3 cellular contexts compared by ENCODE assay signal in the genomic region with DNA sequence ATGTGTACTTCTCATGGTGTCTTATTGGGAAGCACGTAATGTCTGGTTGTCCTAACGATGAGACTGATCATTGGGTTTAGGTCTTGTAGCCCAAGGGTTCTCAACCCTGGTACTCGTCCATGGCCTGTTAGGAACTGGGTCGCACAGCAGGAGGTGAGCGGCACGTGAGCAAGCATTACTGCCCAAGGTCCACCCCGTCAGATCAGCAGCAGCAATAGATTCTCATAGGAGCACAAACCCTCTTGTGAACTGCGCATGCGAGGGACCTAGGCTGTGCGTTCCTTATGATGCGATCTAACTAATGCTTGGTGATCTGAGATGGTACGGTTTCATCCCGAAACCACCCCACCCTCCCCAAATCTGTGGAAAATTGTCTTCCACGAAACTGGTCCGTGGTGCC.
TF ChIP-seq lines count a peak whose summit lies in the region.

No MANE protein-coding gene starts in this region.

TF ChIP-seq in GM12891, 5 proteins besides CTCF, POLR2A, EP300 and RAD21 (continued from another document):
- TF ChIP-seq POU2F2 (IDR thresholded peaks at IDR 0.05; ENCODE audit: low read depth, low read length) (no peak), POLR2AphosphoS5 (IDR thresholded peaks at IDR 0.05; ENCODE audit: low read depth, low read length) (no peak), TAF1 (IDR thresholded peaks at IDR 0.05; ENCODE audit: low read depth, low read length) (no peak), SPI1 (IDR thresholded peaks at IDR 0.05; ENCODE audit: low read depth, low read length) (no peak)

TF ChIP-seq in WTC11, 78 proteins besides CTCF, POLR2A, EP300 and RAD21 (continued from another document):
- TF ChIP-seq SMAD3 (CRISPR knock-in tag; IDR thresholded peaks at IDR 0.05; ENCODE audit: borderline replicate concordance) (no peak), E2F1 (CRISPR knock-in tag; IDR thresholded peaks at IDR 0.05) (no peak), ESRRA (CRISPR knock-in tag; IDR thresholded peaks at IDR 0.05; ENCODE audit: borderline replicate concordance) (no peak), NR1H2 (CRISPR knock-in tag; IDR thresholded peaks at IDR 0.05) (no peak), PRRX2 (CRISPR knock-in tag; IDR thresholded peaks at IDR 0.05) (no peak), CBFB (CRISPR knock-in tag; IDR thresholded peaks at IDR 0.05; ENCODE audit: low read depth) (no peak), USF2 (CRISPR knock-in tag; IDR thresholded peaks at IDR 0.05) (no peak), FOXK1 (CRISPR knock-in tag; IDR thresholded peaks at IDR 0.05) (no peak), SOX15 (CRISPR knock-in tag; IDR thresholded peaks at IDR 0.05) (no peak), EMX1 (CRISPR knock-in tag; IDR thresholded peaks at IDR 0.05) (no peak), SP1 (CRISPR knock-in tag; conservative IDR thresholded peaks at IDR 0.05) (no peak), GTF2I (CRISPR knock-in tag; conservative IDR thresholded peaks at IDR 0.05) (no peak), ELF4 (CRISPR knock-in tag; IDR thresholded peaks at IDR 0.05; ENCODE audit: low read depth) (no peak), ZNF232 (CRISPR knock-in tag; IDR thresholded peaks at IDR 0.05) (no peak)
- TF ChIP-seq, protein P1, sequence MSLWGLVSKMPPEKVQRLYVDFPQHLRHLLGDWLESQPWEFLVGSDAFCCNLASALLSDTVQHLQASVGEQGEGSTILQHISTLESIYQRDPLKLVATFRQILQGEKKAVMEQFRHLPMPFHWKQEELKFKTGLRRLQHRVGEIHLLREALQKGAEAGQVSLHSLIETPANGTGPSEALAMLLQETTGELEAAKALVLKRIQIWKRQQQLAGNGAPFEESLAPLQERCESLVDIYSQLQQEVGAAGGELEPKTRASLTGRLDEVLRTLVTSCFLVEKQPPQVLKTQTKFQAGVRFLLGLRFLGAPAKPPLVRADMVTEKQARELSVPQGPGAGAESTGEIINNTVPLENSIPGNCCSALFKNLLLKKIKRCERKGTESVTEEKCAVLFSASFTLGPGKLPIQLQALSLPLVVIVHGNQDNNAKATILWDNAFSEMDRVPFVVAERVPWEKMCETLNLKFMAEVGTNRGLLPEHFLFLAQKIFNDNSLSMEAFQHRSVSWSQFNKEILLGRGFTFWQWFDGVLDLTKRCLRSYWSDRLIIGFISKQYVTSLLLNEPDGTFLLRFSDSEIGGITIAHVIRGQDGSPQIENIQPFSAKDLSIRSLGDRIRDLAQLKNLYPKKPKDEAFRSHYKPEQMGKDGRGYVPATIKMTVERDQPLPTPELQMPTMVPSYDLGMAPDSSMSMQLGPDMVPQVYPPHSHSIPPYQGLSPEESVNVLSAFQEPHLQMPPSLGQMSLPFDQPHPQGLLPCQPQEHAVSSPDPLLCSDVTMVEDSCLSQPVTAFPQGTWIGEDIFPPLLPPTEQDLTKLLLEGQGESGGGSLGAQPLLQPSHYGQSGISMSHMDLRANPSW (CRISPR knock-in tag; conservative IDR thresholded peaks at IDR 0.05; ENCODE audit: low read depth), result no peak
- TF ChIP-seq, protein P2, sequence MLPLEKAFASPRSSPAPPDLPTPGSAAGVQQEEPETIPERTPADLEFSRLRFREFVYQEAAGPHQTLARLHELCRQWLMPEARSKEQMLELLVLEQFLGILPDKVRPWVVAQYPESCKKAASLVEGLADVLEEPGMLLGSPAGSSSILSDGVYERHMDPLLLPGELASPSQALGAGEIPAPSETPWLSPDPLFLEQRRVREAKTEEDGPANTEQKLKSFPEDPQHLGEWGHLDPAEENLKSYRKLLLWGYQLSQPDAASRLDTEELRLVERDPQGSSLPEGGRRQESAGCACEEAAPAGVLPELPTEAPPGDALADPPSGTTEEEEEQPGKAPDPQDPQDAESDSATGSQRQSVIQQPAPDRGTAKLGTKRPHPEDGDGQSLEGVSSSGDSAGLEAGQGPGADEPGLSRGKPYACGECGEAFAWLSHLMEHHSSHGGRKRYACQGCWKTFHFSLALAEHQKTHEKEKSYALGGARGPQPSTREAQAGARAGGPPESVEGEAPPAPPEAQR (CRISPR knock-in tag; IDR thresholded peaks at IDR 0.05), result no peak
- TF ChIP-seq, protein P3, sequence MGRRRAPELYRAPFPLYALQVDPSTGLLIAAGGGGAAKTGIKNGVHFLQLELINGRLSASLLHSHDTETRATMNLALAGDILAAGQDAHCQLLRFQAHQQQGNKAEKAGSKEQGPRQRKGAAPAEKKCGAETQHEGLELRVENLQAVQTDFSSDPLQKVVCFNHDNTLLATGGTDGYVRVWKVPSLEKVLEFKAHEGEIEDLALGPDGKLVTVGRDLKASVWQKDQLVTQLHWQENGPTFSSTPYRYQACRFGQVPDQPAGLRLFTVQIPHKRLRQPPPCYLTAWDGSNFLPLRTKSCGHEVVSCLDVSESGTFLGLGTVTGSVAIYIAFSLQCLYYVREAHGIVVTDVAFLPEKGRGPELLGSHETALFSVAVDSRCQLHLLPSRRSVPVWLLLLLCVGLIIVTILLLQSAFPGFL (CRISPR knock-in tag; IDR thresholded peaks at IDR 0.05; ENCODE audit: borderline replicate concordance), result no peak
TF ChIP-seq in WTC11: peak in this region for 0.

TF ChIP-seq in H1, 55 proteins besides CTCF, POLR2A, EP300 and RAD21:
- TF ChIP-seq CBX8 (IDR thresholded peaks at IDR 0.05; ENCODE audit: borderline replicate concordance, low read depth, low read length) (no peak), JUND (IDR thresholded peaks at IDR 0.05; ENCODE audit: low read length) (no peak), CBX5 (IDR thresholded peaks at IDR 0.05; ENCODE audit: low read depth, low read length) (no peak), TEAD4 (IDR thresholded peaks at IDR 0.05; ENCODE audit: low read depth, low read length) (no peak)
